8 cellular contexts compared by ENCODE assay signal in genomic region chr1:63506782-63507181, GRCh38.
"Had no signal": no experiment of that assay in that cellular context is flagged by ENCODE, and none has a peak within 500 bp of the region (broad histone marks: within the 10 kb centered on the region; RNA-seq: fewer than 3 reads in every experiment).

No MANE protein-coding gene starts in this region.

- DNase-seq: GDM1, GF-D8 had no signal

- FAIRE-seq: G401.6, GM12878, GM12891, GM12892, GM18507, GM19239 had no signal

- ATAC-seq: GM12878 had no signal

- H3K4me3 ChIP-seq: GM12878 had no signal
